23 cellular contexts compared by ENCODE assay signal in genomic region chr18:34591920-34592444, GRCh38.
DNase-seq lines count a peak whose midpoint lies in the region; ATAC-seq and TF ChIP-seq lines count a peak whose summit lies in the region.
"Had no signal": no experiment of that assay in that cellular context is flagged by ENCODE, and none has a peak within 500 bp of the region (broad histone marks: within the 10 kb centered on the region; RNA-seq: fewer than 3 reads in every experiment).

No MANE protein-coding gene starts in this region.

- H2AFZ ChIP-seq in neural progenitor cell (replicated peaks) = peak overlapping the region; percentile 95
- H2AFZ ChIP-seq: hepatocyte had no signal

- ATAC-seq in left cardiac atrium (no peak), aorta (ENCODE audit: low FRiP score) (no peak)
- ATAC-seq: naive thymus-derived CD4-positive, alpha-beta T cell; stimulated activated naive CD8-positive, alpha-beta T cell treated with anti-CD3 and anti-CD28 coated beads, Interleukin-15, Interleukin-2, amounts not matched to agents 100 U/mL and 50 U/mL, for 24 hours had no signal

- intact Hi-C loops in left ventricle myocardium inferior (cut with micrococcal nuclease) = no loop called here
- intact Hi-C loops in left cardiac atrium (cut with DNase I) = loop anchor here in 1 of 2 donors (5.0 kb wide), 1 partner anchor 95 kb away; no protein-coding TSS in a partner anchor
- intact Hi-C loops in aorta (cut with DNase I) = loop anchor here (2.0 to 5.0 kb wide), 5 partner anchors 50 to 195 kb away; no protein-coding TSS in a partner anchor
- intact Hi-C loops in breast epithelium (cut with DNase I; ENCODE audit: low total_unique reads) = no loop called here

- no peaks in the 10 kb centered on the region for H3K36me3 Mint-ChIP-seq in neural progenitor cell
- H3K36me3 Mint-ChIP-seq in activated CD4-positive, alpha-beta T cell treated with anti-CD3 and anti-CD28 coated beads, Interleukin-2, amount 10 ng/mL, durations not matched to agents 7 days and 5 days (ENCODE audit: low read depth) = no peaks in the 10 kb centered on the region
- H3K36me3 Mint-ChIP-seq: activated naive CD8-positive, alpha-beta T cell treated with anti-CD3 and anti-CD28 coated beads, Interleukin-2, amount 10 ng/mL, durations not matched to agents 7 days and 5 days; naive thymus-derived CD4-positive, alpha-beta T cell had no signal

- H3K27me3 Mint-ChIP-seq in neural progenitor cell (ENCODE audit: insufficient read depth, low read depth) = no peaks in the 10 kb centered on the region
- H3K27me3 Mint-ChIP-seq in activated CD4-positive, alpha-beta T cell treated with anti-CD3 and anti-CD28 coated beads, Interleukin-2, amount 10 ng/mL, durations not matched to agents 7 days and 5 days = no peaks in the 10 kb centered on the region
- H3K27me3 Mint-ChIP-seq: activated naive CD8-positive, alpha-beta T cell treated with anti-CD3 and anti-CD28 coated beads, Interleukin-2, amount 10 ng/mL, durations not matched to agents 7 days and 5 days had no signal

- H3K79me2 ChIP-seq in neural progenitor cell (ENCODE audit: low read depth) = no peaks in the 10 kb centered on the region
- H3K79me2 ChIP-seq: hepatocyte had no signal

- H3K4me1 Mint-ChIP-seq in neural progenitor cell = peaks cover 25% of the 10 kb centered on the region
- H3K4me1 Mint-ChIP-seq in activated CD4-positive, alpha-beta T cell treated with anti-CD3 and anti-CD28 coated beads, Interleukin-2, amount 10 ng/mL, durations not matched to agents 7 days and 5 days = no peaks in the 10 kb centered on the region
- H3K4me1 Mint-ChIP-seq: activated naive CD8-positive, alpha-beta T cell treated with anti-CD3 and anti-CD28 coated beads, Interleukin-2, amount 10 ng/mL, durations not matched to agents 7 days and 5 days; naive thymus-derived CD4-positive, alpha-beta T cell had no signal

- DNase-seq in left ventricle myocardium inferior = no peak
- no peak for DNase-seq in left cardiac atrium
- DNase-seq in coronary artery (ENCODE audit: low spot score) = no peak
- no peak for DNase-seq in neural progenitor cell (ENCODE audit: low spot score)
- no peak for DNase-seq in aorta
- no peak for DNase-seq in breast epithelium (ENCODE audit: low spot score in 2 of 2)
- no peak for DNase-seq in activated CD4-positive, alpha-beta T cell treated with anti-CD3 and anti-CD28 coated beads, Interleukin-2, amount 10 ng/mL, durations not matched to agents 7 days and 5 days
- no peak for DNase-seq in NCI-H2029 treated with DMSO at 0.1 percent for 48 hours (lab: John Stamatoyannopoulos, UW)
- DNase-seq: activated CD4-positive, alpha-beta T cell treated with anti-CD3 and anti-CD28 coated beads for 1 hour; activated effector memory CD4-positive, alpha-beta T cell treated with anti-CD3 and anti-CD28 coated beads, Interleukin-2, amount 50 U/mL, for 16 hours; activated naive CD8-positive, alpha-beta T cell treated with anti-CD3 and anti-CD28 coated beads, Interleukin-2, amount 10 ng/mL, durations not matched to agents 7 days and 5 days; BE2C; brain microvascular endothelial cell; effector CD8-positive, alpha-beta T cell; H7; naive thymus-derived CD4-positive, alpha-beta T cell; NCI-H1417 treated with DMSO at 0.1 percent for 48 hours; NCI-H2081 treated with DMSO at 0.1 percent for 48 hours; NCI-H226; occipital lobe; stimulated activated naive CD8-positive, alpha-beta T cell treated with anti-CD3 and anti-CD28 coated beads, Interleukin-15, Interleukin-2, amounts not matched to agents 100 U/mL and 50 U/mL, for 24 hours had no signal

- H3F3A ChIP-seq in neural progenitor cell (ENCODE audit: low read depth) = no peaks in the 10 kb centered on the region

- no peak overlapping the region for H3K4me2 ChIP-seq in neural progenitor cell

- no peak for TF ChIP-seq POLR2A in breast epithelium (IDR thresholded peaks at IDR 0.05)

- H3K27ac ChIP-seq in left ventricle myocardium inferior (replicated peaks) (peak overlapping the region; percentile 84), coronary artery (peak overlapping the region; percentile 64 to 84), neural progenitor cell (no peak overlapping the region), aorta (ENCODE audit: low read depth in 1 of 2, low read length in 2 of 2) (peak overlapping the region; percentile 59 to 87), breast epithelium (no peak overlapping the region)
- H3K27ac ChIP-seq: brain microvascular endothelial cell had no signal

- no peak overlapping the region for H3K4me3 Mint-ChIP-seq in neural progenitor cell
- no peak overlapping the region for H3K4me3 Mint-ChIP-seq in activated CD4-positive, alpha-beta T cell treated with anti-CD3 and anti-CD28 coated beads, Interleukin-2, amount 10 ng/mL, durations not matched to agents 7 days and 5 days
- H3K4me3 Mint-ChIP-seq: activated naive CD8-positive, alpha-beta T cell treated with anti-CD3 and anti-CD28 coated beads, Interleukin-2, amount 10 ng/mL, durations not matched to agents 7 days and 5 days; naive thymus-derived CD4-positive, alpha-beta T cell had no signal

- H4K20me1 ChIP-seq in neural progenitor cell (ENCODE audit: low read depth) = no peaks in the 10 kb centered on the region

- peaks cover 55% of the 10 kb centered on the region for H3K4me1 ChIP-seq in left ventricle myocardium inferior
- peaks cover 11% of the 10 kb centered on the region for H3K4me1 ChIP-seq in neural progenitor cell
- peaks cover 0 to 8% of the 10 kb centered on the region in 2 donors for H3K4me1 ChIP-seq in aorta (ENCODE audit: control insufficient read depth in 1 of 2, insufficient read depth in 2 of 2, low read length in 2 of 2)
- no peaks in the 10 kb centered on the region for H3K4me1 ChIP-seq in breast epithelium
- H3K4me1 ChIP-seq: BE2C had no signal

- H3K4me3 ChIP-seq in left ventricle myocardium inferior = peak overlapping the region; percentile 64
- no peak overlapping the region for H3K4me3 ChIP-seq in coronary artery
- no peak overlapping the region for H3K4me3 ChIP-seq in neural progenitor cell
- no peak overlapping the region for H3K4me3 ChIP-seq in aorta (ENCODE audit: low read length in 2 of 2)
- no peak overlapping the region for H3K4me3 ChIP-seq in breast epithelium
- H3K4me3 ChIP-seq: hepatocyte had no signal

- no peaks in the 10 kb centered on the region for H3K9me3 ChIP-seq in left ventricle myocardium inferior (replicated peaks)
- H3K9me3 ChIP-seq in neural progenitor cell (ENCODE audit: low read depth) = no peaks in the 10 kb centered on the region
- no peaks in the 10 kb centered on the region for H3K9me3 ChIP-seq in aorta (ENCODE audit: control insufficient read depth, low read length)
- H3K9me3 ChIP-seq in breast epithelium = no peaks in the 10 kb centered on the region
- H3K9me3 ChIP-seq: BE2C, tibial nerve had no signal

- H3K9ac ChIP-seq in neural progenitor cell = no peak overlapping the region

- no peak overlapping the region for H3K27ac Mint-ChIP-seq in neural progenitor cell
- H3K27ac Mint-ChIP-seq in activated CD4-positive, alpha-beta T cell treated with anti-CD3 and anti-CD28 coated beads, Interleukin-2, amount 10 ng/mL, durations not matched to agents 7 days and 5 days = no peak overlapping the region
- H3K27ac Mint-ChIP-seq: activated naive CD8-positive, alpha-beta T cell treated with anti-CD3 and anti-CD28 coated beads, Interleukin-2, amount 10 ng/mL, durations not matched to agents 7 days and 5 days; naive thymus-derived CD4-positive, alpha-beta T cell had no signal

- CTCF ChIA-PET in activated CD4-positive, alpha-beta T cell treated with anti-CD3 and anti-CD28 coated beads, Interleukin-2, amount 10 ng/mL, durations not matched to agents 7 days and 5 days (lab: Charles Lee) = no interaction called here

- no peaks in the 10 kb centered on the region for H3K36me3 ChIP-seq in left ventricle myocardium inferior
- no peaks in the 10 kb centered on the region for H3K36me3 ChIP-seq in neural progenitor cell
- no peaks in the 10 kb centered on the region for H3K36me3 ChIP-seq in aorta (ENCODE audit: control insufficient read depth in 1 of 2, insufficient read depth in 2 of 2, low read length in 1 of 2)
- no peaks in the 10 kb centered on the region for H3K36me3 ChIP-seq in breast epithelium
- H3K36me3 ChIP-seq: BE2C, brain microvascular endothelial cell, tibial nerve had no signal

- TF ChIP-seq CTCF in left ventricle myocardium inferior (IDR thresholded peaks at IDR 0.05; ENCODE audit: borderline replicate concordance) (no peak), coronary artery (IDR thresholded peaks at IDR 0.05) (no peak), neural progenitor cell (IDR thresholded peaks at IDR 0.05) (no peak), breast epithelium (IDR thresholded peaks at IDR 0.05) (no peak)

- WGBS in aorta, 2 donors = 5 to 20% methylated on average over 2 of the region's 2 CpGs

- H3K27me3 ChIP-seq in left ventricle myocardium inferior (ENCODE audit: low read depth) (no peaks in the 10 kb centered on the region), neural progenitor cell (no peaks in the 10 kb centered on the region), aorta (ENCODE audit: control insufficient read depth in 1 of 2, insufficient read depth in 2 of 2, low read length in 1 of 2) (no peaks in the 10 kb centered on the region), breast epithelium (no peaks in the 10 kb centered on the region)
- H3K27me3 ChIP-seq: BE2C, brain microvascular endothelial cell, hepatocyte, tibial nerve had no signal

- POLR2A ChIA-PET in activated CD4-positive, alpha-beta T cell treated with anti-CD3 and anti-CD28 coated beads, Interleukin-2, amount 10 ng/mL, durations not matched to agents 7 days and 5 days (lab: Charles Lee) = no interaction called here

- no peaks in the 10 kb centered on the region for H3K9me3 Mint-ChIP-seq in neural progenitor cell
- no peaks in the 10 kb centered on the region for H3K9me3 Mint-ChIP-seq in activated CD4-positive, alpha-beta T cell treated with anti-CD3 and anti-CD28 coated beads, Interleukin-2, amount 10 ng/mL, durations not matched to agents 7 days and 5 days
- H3K9me3 Mint-ChIP-seq: activated naive CD8-positive, alpha-beta T cell treated with anti-CD3 and anti-CD28 coated beads, Interleukin-2, amount 10 ng/mL, durations not matched to agents 7 days and 5 days had no signal

Comparison
In these comparisons a context has a peak if more than half of its experiments do, and no peak if none do; other contexts are left out.
1. H3K27ac ChIP-seq: peak in left ventricle myocardium inferior (single experiment), coronary artery (2 of 2) and aorta (2 of 2); none in neural progenitor cell (single experiment) and breast epithelium (0 of 2).
2. intact Hi-C loops: an anchor here in aorta (2.0 to 5.0 kb wide); none called in left ventricle myocardium inferior and breast epithelium.